Comparison of ENCODE assay signal across 8 cellular contexts in the genomic region with DNA sequence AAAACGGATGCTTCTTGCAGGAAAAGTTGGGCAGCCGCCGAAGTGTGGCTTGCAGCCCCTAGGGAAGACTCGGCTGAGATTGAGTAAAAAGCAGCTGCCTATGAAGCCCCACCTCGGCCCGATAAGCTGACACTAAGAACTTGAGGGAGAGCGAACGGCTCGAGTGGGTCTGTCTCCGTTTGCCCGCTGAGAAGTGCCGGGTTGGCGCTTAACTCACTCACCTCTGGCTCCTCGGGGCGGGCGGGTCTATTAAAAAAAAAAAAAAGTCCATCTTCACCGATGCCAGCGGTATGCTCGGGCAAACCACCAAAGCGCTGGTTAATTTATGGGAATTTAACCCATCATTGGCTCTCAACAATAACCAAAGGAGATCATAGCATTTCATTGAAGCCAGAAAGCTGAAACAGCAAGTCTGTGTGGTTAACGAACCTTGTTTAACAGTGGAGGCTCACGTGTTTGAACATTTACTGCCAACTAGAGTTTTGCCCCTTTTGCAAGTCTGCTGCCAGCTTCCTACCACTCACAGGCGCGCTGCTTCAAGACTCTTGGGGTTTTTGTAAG. TPM values are rescaled to one million over a fixed set of nuclear protein-coding genes. Genes with fewer than 3 reads are reported as not detected.
DNase-seq lines count a peak whose midpoint lies in the region; ATAC-seq and TF ChIP-seq lines count a peak whose summit lies in the region.

No MANE protein-coding gene starts in this region.

- WGBS in aorta, 2 donors: 0 to 1% methylated on average over 24 of the region's 24 CpGs

- no peaks in the 10 kb centered on the region for H3K9me3 ChIP-seq in A673 (ENCODE audit: low read depth, low read length, poor library complexity, severe bottlenecking)
- no peaks in the 10 kb centered on the region for H3K9me3 ChIP-seq in neutrophil
- no peaks in the 10 kb centered on the region for H3K9me3 ChIP-seq in aorta (ENCODE audit: control insufficient read depth, low read length)

- intact Hi-C loops in A673 (cut with micrococcal nuclease; ENCODE audit: unreplicated experiment) (loop anchor here (5.0 kb wide), 1 partner anchor 89 kb away; no protein-coding TSS in a partner anchor), aorta (cut with DNase I) (loop anchor here (1.0 to 10.0 kb wide), 2 partner anchors 38 to 53 kb away; partner anchors contain the start of genes CHTF8 (in 1 of the 2) and UTP4 (in 1 of the 2))

- no peak for TF ChIP-seq CTCF in A673 (conservative IDR thresholded peaks at IDR 0.05; ENCODE audit: low read depth, low read length)
- TF ChIP-seq CTCF in neutrophil (IDR thresholded peaks at IDR 0.05): no peak

- peak; percentile 61 for DNase-seq in A673 (ENCODE audit: low spot score)
- peak; percentile 42 for DNase-seq in OCI-M1 (lab: John Stamatoyannopoulos, UW)
- DNase-seq in activated effector memory CD4-positive, alpha-beta T cell treated with anti-CD3 and anti-CD28 coated beads, Interleukin-2, amount 50 U/mL, for 16 hours: peak; percentile 77
- DNase-seq in glomerular visceral epithelial cell (ENCODE audit: extremely low spot score): peak; percentile 59
- DNase-seq in aorta: no peak

- H3K36me3 ChIP-seq in A673 (ENCODE audit: insufficient read depth, low read length, poor library complexity, severe bottlenecking): no peaks in the 10 kb centered on the region
- H3K36me3 ChIP-seq in neutrophil: no peaks in the 10 kb centered on the region
- H3K36me3 ChIP-seq in aorta (ENCODE audit: control insufficient read depth in 1 of 2, insufficient read depth in 2 of 2, low read length in 1 of 2): no peaks in the 10 kb centered on the region

- CTCF ChIA-PET in A673 (lab: Charles Lee): interaction anchor here (1.6 kb wide), 1 partner anchor 38 kb away, joined by 4 read pairs; no protein-coding TSS in a partner anchor

- H3K27ac ChIP-seq in A673 (ENCODE audit: low read depth, low read length, poor library complexity, severe bottlenecking) (peak overlapping the region; percentile 83), neutrophil (peak overlapping the region; percentile 97), aorta (ENCODE audit: low read depth in 1 of 2, low read length in 2 of 2) (peak overlapping the region in 1 of 2 donors; percentile 83)

- H3K4me3 ChIP-seq in A673 (ENCODE audit: low read depth, low read length, poor library complexity, severe bottlenecking) (peak overlapping the region; percentile 79), neutrophil (ENCODE audit: low read depth in 1 of 2, low read length in 1 of 2) (peak overlapping the region; percentile 81 to 89), aorta (ENCODE audit: low read length in 2 of 2) (peak overlapping the region; percentile 58 to 88)

- H3K4me1 ChIP-seq in A673 (ENCODE audit: insufficient read depth, low read length, poor library complexity, severe bottlenecking) (peaks cover 21% of the 10 kb centered on the region), neutrophil (ENCODE audit: control insufficient read depth in 1 of 2, insufficient read depth in 1 of 2, low read depth in 1 of 2, low read length in 1 of 2) (peaks cover 51 to 53% of the 10 kb centered on the region in 2 experiments), aorta (ENCODE audit: control insufficient read depth in 1 of 2, insufficient read depth in 2 of 2, low read length in 2 of 2) (peaks cover 0 to 2% of the 10 kb centered on the region in 2 donors)

- H3K27me3 ChIP-seq in A673 (replicated peaks; ENCODE audit: insufficient read depth, low read depth, low read length, poor library complexity): no peaks in the 10 kb centered on the region
- H3K27me3 ChIP-seq in neutrophil: peaks cover 17% of the 10 kb centered on the region
- no peaks in the 10 kb centered on the region for H3K27me3 ChIP-seq in aorta (ENCODE audit: control insufficient read depth in 1 of 2, insufficient read depth in 2 of 2, low read length in 1 of 2)

- ATAC-seq in GM19324 (IDR thresholded peaks at IDR 0.05; ENCODE audit: low FRiP score, unreplicated experiment) (peak; percentile 5), aorta (ENCODE audit: low FRiP score) (peak; percentile 57), GM18858 (IDR thresholded peaks at IDR 0.05; ENCODE audit: unreplicated experiment) (no peak)

- BruUV-seq in A673 (replicated peaks; lab: Mats Ljungman, UMichigan): no TSS peak

- POLR2A ChIA-PET in A673 (lab: Charles Lee; ENCODE audit: low non-redundant PET): interaction anchor here (0.5 kb wide), 1 partner anchor 647 kb away, joined by 6 read pairs; no protein-coding TSS in a partner anchor

RNA-seq across cellular contexts. Expression of gene SNTB2, which starts 1.0 kb away (rescaled TPM):
- total RNA-seq in A673 (2021): 49.3 and 49.4 TPM in 2 replicates
- 10 to 100 TPM; 49.6 to 67.1 TPM for total RNA-seq in aorta
- 1 to 10 TPM; 6.1 to 8.0 TPM for polyA plus RNA-seq in aorta

RNA-seq across cellular contexts. Expression of gene UTP4, which starts 55.5 kb away (rescaled TPM):
- total RNA-seq in A673 (2021) (119 and 146 TPM in 2 replicates), aorta (10 to 100 TPM; 34.9 to 37.6 TPM)
- polyA plus RNA-seq in aorta: 10 to 100 TPM; 15.7 to 18.3 TPM

RNA-seq across cellular contexts. Expression of gene CHTF8, which starts 55.6 kb away (rescaled TPM):
- total RNA-seq in A673 (2021) (113 and 121 TPM in 2 replicates), aorta (10 to 100 TPM; 73.2 to 77.3 TPM)
- 10 to 100 TPM; 53.3 to 53.8 TPM for polyA plus RNA-seq in aorta

Comparison
In these comparisons a context has a peak if more than half of its experiments do, and no peak if none do; other contexts are left out.
1. DNase-seq: peak in A673 (single experiment), OCI-M1 (single experiment), activated effector memory CD4-positive, alpha-beta T cell treated with anti-CD3 and anti-CD28 coated beads, Interleukin-2, amount 50 U/mL, for 16 hours (single experiment) and glomerular visceral epithelial cell (single experiment); none in aorta (0 of 2).
2. Peak in every context shown above with its lines, with median percentiles within 50 percentile points of each other: H3K4me3 ChIP-seq.